12 cellular contexts compared by ENCODE assay signal in genomic region chr17:2815781-2816185, GRCh38. TPM values are rescaled to one million over a fixed set of nuclear protein-coding genes. Genes with fewer than 3 reads are reported as not detected.
DNase-seq lines count a peak whose midpoint lies in the region; ATAC-seq and TF ChIP-seq lines count a peak whose summit lies in the region.
"Had no signal": no experiment of that assay in that cellular context is flagged by ENCODE, and none has a peak within 500 bp of the region (broad histone marks: within the 10 kb centered on the region; RNA-seq: fewer than 3 reads in every experiment).

No MANE protein-coding gene starts in this region.

- H3K9me3 Mint-ChIP-seq in activated CD4-positive, alpha-beta memory T cell treated with anti-CD3 and anti-CD28 coated beads, Interleukin-2, amount 10 ng/mL, durations not matched to agents 7 days and 5 days = no peaks in the 10 kb centered on the region
- H3K9me3 Mint-ChIP-seq in activated CD4-positive, alpha-beta memory T cell treated with anti-CD3 and anti-CD28 coated beads for 36 hours = no peaks in the 10 kb centered on the region
- no peaks in the 10 kb centered on the region for H3K9me3 Mint-ChIP-seq in central memory CD8-positive, alpha-beta T cell
- H3K9me3 Mint-ChIP-seq in progenitor cell of endocrine pancreas (ENCODE audit: low read depth) = no peaks in the 10 kb centered on the region

- DNase-seq in activated CD4-positive, alpha-beta memory T cell treated with anti-CD3 and anti-CD28 coated beads, Interleukin-2, amount 10 ng/mL, durations not matched to agents 7 days and 5 days = no peak
- no peak for DNase-seq in activated CD4-positive, alpha-beta memory T cell treated with anti-CD3 and anti-CD28 coated beads for 36 hours
- DNase-seq in LNCaP clone FGC (ENCODE audit: low read depth) = peak; percentile 50
- DNase-seq in central memory CD8-positive, alpha-beta T cell (ENCODE audit: low spot score in 2 of 2) = no peak
- no peak for DNase-seq in progenitor cell of endocrine pancreas (ENCODE audit: low spot score, unreplicated experiment)
- no peak for DNase-seq in NCI-H345 treated with DMSO at 0.1 percent for 48 hours (lab: John Stamatoyannopoulos, UW; ENCODE audit: unreplicated experiment)
- DNase-seq: cortex of kidney, NCI-H446 treated with DMSO at 0.1 percent for 48 hours, uterus had no signal

- no peak overlapping the region for H3K4me3 Mint-ChIP-seq in activated CD4-positive, alpha-beta memory T cell treated with anti-CD3 and anti-CD28 coated beads, Interleukin-2, amount 10 ng/mL, durations not matched to agents 7 days and 5 days
- H3K4me3 Mint-ChIP-seq in activated CD4-positive, alpha-beta memory T cell treated with anti-CD3 and anti-CD28 coated beads for 36 hours = no peak overlapping the region
- peak overlapping the region; percentile 23 for H3K4me3 Mint-ChIP-seq in central memory CD8-positive, alpha-beta T cell
- H3K4me3 Mint-ChIP-seq in progenitor cell of endocrine pancreas (ENCODE audit: low read depth) = no peak overlapping the region

- no peak overlapping the region for H3K4me3 ChIP-seq in LNCaP clone FGC (ENCODE audit: low read depth, low read length)
- H3K4me3 ChIP-seq: mucosa of descending colon, uterus had no signal

- peaks cover 53% of the 10 kb centered on the region for H3K4me1 Mint-ChIP-seq in activated CD4-positive, alpha-beta memory T cell treated with anti-CD3 and anti-CD28 coated beads, Interleukin-2, amount 10 ng/mL, durations not matched to agents 7 days and 5 days
- peaks cover 17% of the 10 kb centered on the region for H3K4me1 Mint-ChIP-seq in activated CD4-positive, alpha-beta memory T cell treated with anti-CD3 and anti-CD28 coated beads for 36 hours (ENCODE audit: low read depth)
- peaks cover 34% of the 10 kb centered on the region for H3K4me1 Mint-ChIP-seq in central memory CD8-positive, alpha-beta T cell
- peaks cover 5% of the 10 kb centered on the region for H3K4me1 Mint-ChIP-seq in progenitor cell of endocrine pancreas (ENCODE audit: low read depth)

- CTCF ChIA-PET in activated CD4-positive, alpha-beta memory T cell treated with anti-CD3 and anti-CD28 coated beads, Interleukin-2, amount 10 ng/mL, durations not matched to agents 7 days and 5 days (lab: Charles Lee) = interaction anchor here (3.0 to 3.5 kb wide), 2 partner anchors 10 to 23 kb away, joined by 39 to 137 read pairs; partner anchors contain the start of gene RAP1GAP2
- CTCF ChIA-PET in activated CD4-positive, alpha-beta memory T cell treated with anti-CD3 and anti-CD28 coated beads for 36 hours (lab: Charles Lee) = interaction anchor here (2.3 kb wide), 1 partner anchor 30 kb away, joined by 20 read pairs; no protein-coding TSS in a partner anchor

- no peak for TF ChIP-seq CTCF in LNCaP clone FGC (IDR thresholded peaks at IDR 0.05; ENCODE audit: control insufficient read depth, extremely low read depth, insufficient read depth)
- TF ChIP-seq CTCF in progenitor cell of endocrine pancreas (IDR thresholded peaks at IDR 0.05; ENCODE audit: unreplicated experiment) = no peak

- peak overlapping the region; percentile 10 for H3K27ac Mint-ChIP-seq in activated CD4-positive, alpha-beta memory T cell treated with anti-CD3 and anti-CD28 coated beads, Interleukin-2, amount 10 ng/mL, durations not matched to agents 7 days and 5 days
- no peak overlapping the region for H3K27ac Mint-ChIP-seq in activated CD4-positive, alpha-beta memory T cell treated with anti-CD3 and anti-CD28 coated beads for 36 hours
- peak overlapping the region; percentile 77 for H3K27ac Mint-ChIP-seq in central memory CD8-positive, alpha-beta T cell (ENCODE audit: low read depth)
- H3K27ac Mint-ChIP-seq in progenitor cell of endocrine pancreas = peak overlapping the region; percentile 86

- ATAC-seq in central memory CD8-positive, alpha-beta T cell (replicated peaks; ENCODE audit: extremely low read depth, poor library complexity, severe bottlenecking) = no peak
- no peak for ATAC-seq in HG02642 (IDR thresholded peaks at IDR 0.05; ENCODE audit: poor library complexity, unreplicated experiment)
- ATAC-seq in HG03025 (IDR thresholded peaks at IDR 0.05; ENCODE audit: low FRiP score, unreplicated experiment) = no peak

- H3K27me3 Mint-ChIP-seq in activated CD4-positive, alpha-beta memory T cell treated with anti-CD3 and anti-CD28 coated beads, Interleukin-2, amount 10 ng/mL, durations not matched to agents 7 days and 5 days = peaks cover 24% of the 10 kb centered on the region
- peaks cover 6% of the 10 kb centered on the region for H3K27me3 Mint-ChIP-seq in activated CD4-positive, alpha-beta memory T cell treated with anti-CD3 and anti-CD28 coated beads for 36 hours
- no peaks in the 10 kb centered on the region for H3K27me3 Mint-ChIP-seq in central memory CD8-positive, alpha-beta T cell
- no peaks in the 10 kb centered on the region for H3K27me3 Mint-ChIP-seq in progenitor cell of endocrine pancreas

- POLR2A ChIA-PET in activated CD4-positive, alpha-beta memory T cell treated with anti-CD3 and anti-CD28 coated beads, Interleukin-2, amount 10 ng/mL, durations not matched to agents 7 days and 5 days (lab: Charles Lee) = interaction anchor here (2.2 to 7.4 kb wide), 4 partner anchors 13 to 423 kb away, joined by 8 to 346 read pairs (median 14); partner anchors contain the start of gene RAP1GAP2
- POLR2A ChIA-PET in activated CD4-positive, alpha-beta memory T cell treated with anti-CD3 and anti-CD28 coated beads for 36 hours (lab: Charles Lee) = no interaction called here

- intact Hi-C loops in activated CD4-positive, alpha-beta memory T cell treated with anti-CD3 and anti-CD28 coated beads for 36 hours (cut with micrococcal nuclease) = loop anchor here (2.0 kb wide), 1 partner anchor 105 kb away; the partner anchor contains the start of gene CLUH

- peaks cover 30% of the 10 kb centered on the region for H3K36me3 Mint-ChIP-seq in activated CD4-positive, alpha-beta memory T cell treated with anti-CD3 and anti-CD28 coated beads, Interleukin-2, amount 10 ng/mL, durations not matched to agents 7 days and 5 days (ENCODE audit: low read depth)
- H3K36me3 Mint-ChIP-seq in activated CD4-positive, alpha-beta memory T cell treated with anti-CD3 and anti-CD28 coated beads for 36 hours = no peaks in the 10 kb centered on the region
- peaks cover 25% of the 10 kb centered on the region for H3K36me3 Mint-ChIP-seq in central memory CD8-positive, alpha-beta T cell (ENCODE audit: insufficient read depth)
- H3K36me3 Mint-ChIP-seq in progenitor cell of endocrine pancreas (ENCODE audit: insufficient read depth) = no peaks in the 10 kb centered on the region

RNA-seq across cellular contexts. Expression of gene RAP1GAP2, which starts 19.5 kb away (rescaled TPM):
- 10 to 100 TPM; 36.7 to 39.8 TPM for total RNA-seq in activated CD4-positive, alpha-beta memory T cell treated with anti-CD3 and anti-CD28 coated beads, Interleukin-2, amount 10 ng/mL, durations not matched to agents 7 days and 5 days
- 1 to 10 TPM; 1.9 to 2.3 TPM for total RNA-seq in activated CD4-positive, alpha-beta memory T cell treated with anti-CD3 and anti-CD28 coated beads for 36 hours
- total RNA-seq in progenitor cell of endocrine pancreas = 105 and 116 TPM in 2 replicates

Comparison
In these comparisons a context has a peak if more than half of its experiments do, and no peak if none do; other contexts are left out.
1. RNA of gene RAP1GAP2, which starts 19.5 kb away (total RNA-seq): 105 to 116 TPM in progenitor cell of endocrine pancreas and 36.7 to 39.8 TPM in activated CD4-positive, alpha-beta memory T cell treated with anti-CD3 and anti-CD28 coated beads, Interleukin-2, amount 10 ng/mL, durations not matched to agents 7 days and 5 days; 1.9 to 2.3 TPM in activated CD4-positive, alpha-beta memory T cell treated with anti-CD3 and anti-CD28 coated beads for 36 hours; every median in the first group is over 10 times any median in the second.